Comparison of ENCODE assay signal across 8 cellular contexts in the genomic region with DNA sequence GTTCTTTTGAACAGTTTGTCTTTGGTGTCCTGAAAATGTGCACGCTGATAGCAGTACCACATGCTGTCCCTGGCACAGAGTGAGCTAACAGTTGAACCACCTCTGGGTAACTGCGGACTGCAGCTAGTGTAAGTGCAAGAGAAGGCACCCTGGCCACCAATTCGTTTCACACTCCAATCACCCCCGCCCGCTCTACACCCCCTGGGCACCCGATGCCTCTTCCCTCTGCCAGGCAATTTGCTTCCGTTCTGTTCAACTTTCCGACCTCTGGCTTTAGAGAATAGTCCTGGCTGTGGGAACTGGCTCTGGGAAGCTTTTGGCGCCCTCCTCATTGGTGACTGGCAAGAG. TPM values are rescaled to one million over a fixed set of nuclear protein-coding genes. Genes with fewer than 3 reads are reported as not detected.
DNase-seq lines count a peak whose midpoint lies in the region; ATAC-seq lines count a peak whose summit lies in the region.

No MANE protein-coding gene starts in this region.

- peaks cover 40 to 53% of the 10 kb centered on the region in 2 donors for H3K4me1 ChIP-seq in naive thymus-derived CD4-positive, alpha-beta T cell (ENCODE audit: control insufficient read depth in 2 of 2, insufficient read depth in 2 of 2, low read length in 2 of 2)
- no peaks in the 10 kb centered on the region for H3K4me1 ChIP-seq in urinary bladder (ENCODE audit: insufficient read depth)

- peak overlapping the region; percentile 96 for H3K27ac ChIP-seq in naive thymus-derived CD4-positive, alpha-beta T cell (ENCODE audit: low read depth, low read length)
- no peak overlapping the region for H3K27ac ChIP-seq in urinary bladder (ENCODE audit: low read depth)

- ATAC-seq in GM18861 (IDR thresholded peaks at IDR 0.05; ENCODE audit: unreplicated experiment): peak; percentile 18
- peak; percentile 32 for ATAC-seq in HG02943 (IDR thresholded peaks at IDR 0.05; ENCODE audit: low read depth, unreplicated experiment)
- peak; percentile 32 for ATAC-seq in naive thymus-derived CD4-positive, alpha-beta T cell

- intact Hi-C loops in naive thymus-derived CD4-positive, alpha-beta T cell (cut with micrococcal nuclease): loop anchor here (1.0 to 10.0 kb wide), 16 partner anchors 10 to 1796 kb away; a partner anchor contains a TSS

- CTCF ChIA-PET in naive thymus-derived CD4-positive, alpha-beta T cell (lab: Charles Lee): interaction anchor here (1.9 kb wide), 1 partner anchor 38 kb away, joined by 4 read pairs; no protein-coding TSS in a partner anchor

- peak overlapping the region; percentile 92 to 99 (median 96) for H3K27ac Mint-ChIP-seq in naive thymus-derived CD4-positive, alpha-beta T cell

- no peaks in the 10 kb centered on the region for H3K9me3 Mint-ChIP-seq in naive thymus-derived CD4-positive, alpha-beta T cell

- H3K4me3 ChIP-seq in naive thymus-derived CD4-positive, alpha-beta T cell (ENCODE audit: low read length): peak overlapping the region; percentile 85
- H3K4me3 ChIP-seq in urinary bladder (ENCODE audit: low read depth, low read length): peak overlapping the region; percentile 72

- POLR2A ChIA-PET in naive thymus-derived CD4-positive, alpha-beta T cell (lab: Charles Lee): interaction anchor here (1.2 to 4.8 kb wide), 7 partner anchors 10 to 20 kb away, joined by 3 to 33 read pairs (median 5); no protein-coding TSS in a partner anchor

- H3K4me3 Mint-ChIP-seq in naive thymus-derived CD4-positive, alpha-beta T cell: peak overlapping the region; percentile 93 to 100 (median 98)

- no peaks in the 10 kb centered on the region for H3K9me3 ChIP-seq in naive thymus-derived CD4-positive, alpha-beta T cell (ENCODE audit: control insufficient read depth in 2 of 3, low read length in 3 of 3)

- peaks cover 3 to 41% (median 9%) of the 10 kb centered on the region in 5 donors for H3K36me3 Mint-ChIP-seq in naive thymus-derived CD4-positive, alpha-beta T cell

- H3K27me3 ChIP-seq in naive thymus-derived CD4-positive, alpha-beta T cell (ENCODE audit: control insufficient read depth in 2 of 2, insufficient read depth in 2 of 2, low read length in 2 of 2): no peaks in the 10 kb centered on the region

- H3K4me1 Mint-ChIP-seq in naive thymus-derived CD4-positive, alpha-beta T cell: peaks cover 50 to 71% (median 67%) of the 10 kb centered on the region in 7 donors

- peaks cover 0 to 19% (median 0%) of the 10 kb centered on the region in 5 donors for H3K27me3 Mint-ChIP-seq in naive thymus-derived CD4-positive, alpha-beta T cell

- WGBS in urinary bladder: 17% methylated on average over 9 of the region's 9 CpGs

- DNase-seq in T-helper 2 cell (peak in 4 of 5 experiments; percentile 9 to 76 (median 12)), dermis blood vessel endothelial cell (peak; percentile 11), NCI-H748 treated with DMSO at 0.1 percent for 48 hours (lab: John Stamatoyannopoulos, UW) (no peak), NCI-H2171 (lab: John Stamatoyannopoulos, UW) (no peak)
- peak in 1 of 9 donors; percentile 50 for DNase-seq in naive thymus-derived CD4-positive, alpha-beta T cell

- H3K36me3 ChIP-seq in naive thymus-derived CD4-positive, alpha-beta T cell (ENCODE audit: control insufficient read depth in 2 of 3, insufficient read depth in 3 of 3, low read length in 3 of 3): peaks cover 0 to 5% (median 0%) of the 10 kb centered on the region in 3 experiments
- no peaks in the 10 kb centered on the region for H3K36me3 ChIP-seq in urinary bladder (ENCODE audit: insufficient read depth)

RNA-seq across cellular contexts. Expression of a gene that starts 1.4 kb away (rescaled TPM):
- total RNA-seq in dermis blood vessel endothelial cell (4.1 and 5.3 TPM in 2 replicates), urinary bladder (41.2 TPM)
- 100 to 1,000 TPM; 200 to 275 (median 231) TPM for total RNA-seq in naive thymus-derived CD4-positive, alpha-beta T cell
- 10 to 100 TPM; 64.2 to 71.2 TPM for polyA plus RNA-seq in naive thymus-derived CD4-positive, alpha-beta T cell
- polyA plus RNA-seq in urinary bladder: 3.8 TPM

Comparison
In these comparisons a context has a peak if more than half of its experiments do, and no peak if none do; other contexts are left out.
1. DNase-seq: peak in T-helper 2 cell (4 of 5) and dermis blood vessel endothelial cell (single experiment); none in NCI-H748 treated with DMSO at 0.1 percent for 48 hours (single experiment) and NCI-H2171 (single experiment).
2. Peak in every context shown above with its lines, with median percentiles within 50 percentile points of each other: ATAC-seq.